ENCODE assay signal across 21 cellular contexts in genomic region chr9:121880343-121880742, GRCh38.
DNase-seq lines count a peak whose midpoint lies in the region; ATAC-seq, FAIRE-seq and TF ChIP-seq lines count a peak whose summit lies in the region.
"Had no signal": no experiment of that assay in that cellular context is flagged by ENCODE, and none has a peak within 500 bp of the region (broad histone marks: within the 10 kb centered on the region; RNA-seq: fewer than 3 reads in every experiment).

No MANE protein-coding gene starts in this region.

- H3K4me3 Mint-ChIP-seq in neural progenitor cell, result peak overlapping the region; percentile 10
- H3K4me3 Mint-ChIP-seq: CD4-positive, alpha-beta T cell; GM23338; IgD-negative memory B cell had no signal

- WGBS in HepG2 (ENCODE audit: low lambda C conversion rate), result 22% methylated on average over 4 of the region's 4 CpGs
- 87% methylated on average over 4 of the region's 4 CpGs for WGBS in right lobe of liver (ENCODE audit: insufficient coverage, low coverage, low lambda C conversion rate, missing lambda C conversion rate)

- FAIRE-seq in HepG2 (lab: Jason Lieb, UNC), result no peak
- FAIRE-seq: A549, D721Med, G401.6, GM12891, H54 had no signal

- TF ChIP-seq EP300 in HepG2 (IDR thresholded peaks at IDR 0.05; ENCODE audit: low read depth in 2 of 2, low read length in 2 of 2) (no peak), HepG2 (CRISPR knock-in tag; IDR thresholded peaks at IDR 0.05; ENCODE audit: borderline replicate concordance) (no peak)

- H3K36me3 ChIP-seq in HepG2 (replicated peaks in 1 of 2; ENCODE audit: control insufficient read depth in 1 of 2, insufficient read depth in 2 of 2, low read length in 2 of 2) (no peaks in the 10 kb centered on the region), right lobe of liver (no peaks in the 10 kb centered on the region), neural progenitor cell (no peaks in the 10 kb centered on the region)

- H3K9me3 Mint-ChIP-seq in neural progenitor cell, result no peaks in the 10 kb centered on the region
- H3K9me3 Mint-ChIP-seq: CD4-positive, alpha-beta T cell; GM23338 had no signal

- H3K79me2 ChIP-seq in HepG2 (ENCODE audit: insufficient read depth, low read length) (no peaks in the 10 kb centered on the region), neural progenitor cell (ENCODE audit: low read depth) (no peaks in the 10 kb centered on the region)

- no peak overlapping the region for H2AFZ ChIP-seq in HepG2 (ENCODE audit: low read length)
- H2AFZ ChIP-seq in neural progenitor cell (replicated peaks), result no peak overlapping the region
- H2AFZ ChIP-seq: GM23338 had no signal

- H3K27me3 ChIP-seq in HepG2 (ENCODE audit: control insufficient read depth in 1 of 2, insufficient read depth in 2 of 2, low read length in 2 of 2) (peaks cover 3 to 37% of the 10 kb centered on the region in 2 experiments; a peak in 3 of 5 replicates), right lobe of liver (no peaks in the 10 kb centered on the region), neural progenitor cell (no peaks in the 10 kb centered on the region)

- H3K4me2 ChIP-seq in HepG2 (ENCODE audit: low read depth, low read length), result no peak overlapping the region
- no peak overlapping the region for H3K4me2 ChIP-seq in neural progenitor cell
- H3K4me2 ChIP-seq: A549, GM23338 had no signal

- no TSS peak for BruUV-seq in HepG2 (replicated peaks; lab: Mats Ljungman, UMichigan)

- CTCF ChIA-PET in HepG2 (lab: Yijun Ruan, JAX; ENCODE audit: low intra/inter-chr PET ratio, low total read pairs), result no interaction called here

- H3K4me1 ChIP-seq in HepG2 (ENCODE audit: insufficient read depth, low read length) (no peaks in the 10 kb centered on the region), right lobe of liver (no peaks in the 10 kb centered on the region), neural progenitor cell (peaks cover 30% of the 10 kb centered on the region)
- H3K4me1 ChIP-seq: A549, Caco-2 had no signal

- H3K9ac ChIP-seq in HepG2 (ENCODE audit: insufficient read depth, low read depth, low read length) (no peak overlapping the region), neural progenitor cell (no peak overlapping the region)

- H3K27ac ChIP-seq in HepG2 (ENCODE audit: extremely low read length, insufficient read depth, low read length) (no peak overlapping the region), right lobe of liver (no peak overlapping the region), caudate nucleus (ENCODE audit: low read depth, low read length) (peak overlapping the region; percentile 20), neural progenitor cell (no peak overlapping the region)
- H3K27ac ChIP-seq: 22Rv1, A549, C4-2B, HL-60 had no signal

- no peak overlapping the region for H3K4me3 ChIP-seq in HepG2 (replicated peaks in 1 of 3; ENCODE audit: insufficient read depth in 1 of 3, low read depth in 2 of 3, low read length in 3 of 3)
- no peak overlapping the region for H3K4me3 ChIP-seq in right lobe of liver
- no peak overlapping the region for H3K4me3 ChIP-seq in neural progenitor cell
- H3K4me3 ChIP-seq: A549, GM23338 had no signal

- H3K4me1 Mint-ChIP-seq in neural progenitor cell, result peaks cover 70% of the 10 kb centered on the region

- H3F3A ChIP-seq in neural progenitor cell (ENCODE audit: low read depth), result peaks cover 5% of the 10 kb centered on the region

- no peak for TF ChIP-seq POLR2A in HepG2 (IDR thresholded peaks at IDR 0.05; ENCODE audit: insufficient read depth in 1 of 2, low read depth in 2 of 2, low read length in 2 of 2)
- no peak for TF ChIP-seq POLR2A in right lobe of liver (IDR thresholded peaks at IDR 0.05)

- H3K36me3 Mint-ChIP-seq in neural progenitor cell, result no peaks in the 10 kb centered on the region
- H3K36me3 Mint-ChIP-seq: IgD-negative memory B cell had no signal

- no peak for DNase-seq in HepG2 (ENCODE audit: low spot score)
- DNase-seq in right lobe of liver, result no peak
- DNase-seq in caudate nucleus (lab: John Stamatoyannopoulos, UW), result no peak
- DNase-seq in neural progenitor cell (ENCODE audit: low spot score), result no peak
- no peak for DNase-seq in activated T-cell treated with anti-CD3 and anti-CD28 coated beads for 4 hours
- no peak for DNase-seq in activated CD4-positive, CD25-positive, alpha-beta regulatory T cell (lab: John Stamatoyannopoulos, UW)
- DNase-seq: AML-193; Caco-2; CD4-positive, alpha-beta T cell; HCEC 1CT had no signal

- no peak for ATAC-seq in HepG2
- no peak for ATAC-seq in right lobe of liver
- ATAC-seq in GM18511 (IDR thresholded peaks at IDR 0.05; ENCODE audit: unreplicated experiment), result no peak
- ATAC-seq: A549, GM23338 had no signal

- H4K20me1 ChIP-seq in HepG2 (ENCODE audit: insufficient read depth, low read length), result no peaks in the 10 kb centered on the region
- H4K20me1 ChIP-seq in neural progenitor cell (ENCODE audit: low read depth), result no peaks in the 10 kb centered on the region

- intact Hi-C loops in HepG2 (cut with micrococcal nuclease; ENCODE audit: unreplicated experiment), result no loop called here
- intact Hi-C loops in right lobe of liver (cut with DNase I), result no loop called here

- H3K27ac Mint-ChIP-seq in neural progenitor cell, result no peak overlapping the region
- H3K27ac Mint-ChIP-seq: CD4-positive, alpha-beta T cell; GM23338; IgD-negative memory B cell had no signal

- no peaks in the 10 kb centered on the region for H3K9me3 ChIP-seq in HepG2 (ENCODE audit: low read length)
- H3K9me3 ChIP-seq in right lobe of liver, result no peaks in the 10 kb centered on the region
- no peaks in the 10 kb centered on the region for H3K9me3 ChIP-seq in neural progenitor cell (ENCODE audit: low read depth)
- H3K9me3 ChIP-seq: A549, Caco-2 had no signal

- TF ChIP-seq CTCF in HepG2 (CRISPR knock-in tag; IDR thresholded peaks at IDR 0.05) (no peak), right lobe of liver (IDR thresholded peaks at IDR 0.05) (no peak), neural progenitor cell (IDR thresholded peaks at IDR 0.05) (no peak)

- POLR2A ChIA-PET in HepG2 (lab: Yijun Ruan, JAX), result no interaction called here

- peaks cover 54% of the 10 kb centered on the region for H3K27me3 Mint-ChIP-seq in neural progenitor cell (ENCODE audit: insufficient read depth, low read depth)
- H3K27me3 Mint-ChIP-seq: CD4-positive, alpha-beta T cell; IgD-negative memory B cell had no signal

- no peak for TF ChIP-seq RAD21 in HepG2 (CRISPR knock-in tag; IDR thresholded peaks at IDR 0.05)

- in situ Hi-C loops in HepG2 (cut with HindIII; ENCODE audit: extremely low pct_ligation_motif_present, low pct_unique_long_range_greater_than_20kb), result no loop called here

TF ChIP-seq in HepG2, 621 proteins besides CTCF, POLR2A, EP300 and RAD21:
- TF ChIP-seq ATF7 (IDR thresholded peaks at IDR 0.05) (0 out of 2 replicates have a peak, but pooled peaks have one; percentile 3), ATF7 (CRISPR knock-in tag; IDR thresholded peaks at IDR 0.05) (no peak), CEBPB (IDR thresholded peaks at IDR 0.05; ENCODE audit: borderline replicate concordance, low read depth, low read length) (0 out of 2 replicates have a peak, but pooled peaks have one; percentile 36), TERF1 (CRISPR knock-in tag; IDR thresholded peaks at IDR 0.05) (no peak)
